In the genomic region with DNA sequence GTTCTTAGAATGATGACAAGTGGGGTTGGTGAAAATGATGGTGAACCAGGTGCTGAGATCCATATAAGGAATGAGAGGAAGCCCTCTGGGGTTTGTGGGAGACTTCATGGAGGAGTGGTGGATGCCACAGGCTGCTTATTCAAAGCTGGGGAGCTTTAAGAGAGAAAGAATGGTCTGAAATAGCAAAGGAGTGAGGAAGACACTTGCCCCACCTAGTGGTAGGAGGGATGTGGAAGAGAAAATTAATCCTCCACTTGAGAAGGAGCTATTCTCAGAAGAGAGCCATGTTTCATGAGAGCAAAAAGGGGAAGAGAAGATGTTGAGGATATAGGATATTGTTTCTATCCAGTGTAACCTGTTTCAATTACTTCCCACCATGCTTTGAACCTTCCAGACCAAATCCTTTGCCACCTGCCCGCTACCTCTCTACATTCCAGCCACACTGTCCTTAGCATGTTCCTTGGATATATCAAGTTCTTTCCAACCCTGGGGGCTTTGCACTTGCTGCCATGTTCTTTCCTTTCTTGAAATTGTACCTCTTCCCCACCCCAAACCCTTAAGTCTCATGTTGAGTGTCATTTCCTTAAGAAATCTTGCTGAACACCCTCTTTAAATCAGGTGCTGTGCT, we compare ENCODE assay signal across 2 cellular contexts.
TF ChIP-seq lines count a peak whose summit lies in the region.

No MANE protein-coding gene starts in this region.

TF ChIP-seq in Ishikawa, 13 proteins besides CTCF, POLR2A, EP300 and RAD21 (continued from another document):
- TF ChIP-seq, protein P1, sequence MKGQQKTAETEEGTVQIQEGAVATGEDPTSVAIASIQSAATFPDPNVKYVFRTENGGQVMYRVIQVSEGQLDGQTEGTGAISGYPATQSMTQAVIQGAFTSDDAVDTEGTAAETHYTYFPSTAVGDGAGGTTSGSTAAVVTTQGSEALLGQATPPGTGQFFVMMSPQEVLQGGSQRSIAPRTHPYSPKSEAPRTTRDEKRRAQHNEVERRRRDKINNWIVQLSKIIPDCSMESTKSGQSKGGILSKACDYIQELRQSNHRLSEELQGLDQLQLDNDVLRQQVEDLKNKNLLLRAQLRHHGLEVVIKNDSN (IDR thresholded peaks at IDR 0.05), result no peak
- TF ChIP-seq CREB1 (IDR thresholded peaks at IDR 0.05; ENCODE audit: low read depth), result no peak
- TF ChIP-seq, protein P2, sequence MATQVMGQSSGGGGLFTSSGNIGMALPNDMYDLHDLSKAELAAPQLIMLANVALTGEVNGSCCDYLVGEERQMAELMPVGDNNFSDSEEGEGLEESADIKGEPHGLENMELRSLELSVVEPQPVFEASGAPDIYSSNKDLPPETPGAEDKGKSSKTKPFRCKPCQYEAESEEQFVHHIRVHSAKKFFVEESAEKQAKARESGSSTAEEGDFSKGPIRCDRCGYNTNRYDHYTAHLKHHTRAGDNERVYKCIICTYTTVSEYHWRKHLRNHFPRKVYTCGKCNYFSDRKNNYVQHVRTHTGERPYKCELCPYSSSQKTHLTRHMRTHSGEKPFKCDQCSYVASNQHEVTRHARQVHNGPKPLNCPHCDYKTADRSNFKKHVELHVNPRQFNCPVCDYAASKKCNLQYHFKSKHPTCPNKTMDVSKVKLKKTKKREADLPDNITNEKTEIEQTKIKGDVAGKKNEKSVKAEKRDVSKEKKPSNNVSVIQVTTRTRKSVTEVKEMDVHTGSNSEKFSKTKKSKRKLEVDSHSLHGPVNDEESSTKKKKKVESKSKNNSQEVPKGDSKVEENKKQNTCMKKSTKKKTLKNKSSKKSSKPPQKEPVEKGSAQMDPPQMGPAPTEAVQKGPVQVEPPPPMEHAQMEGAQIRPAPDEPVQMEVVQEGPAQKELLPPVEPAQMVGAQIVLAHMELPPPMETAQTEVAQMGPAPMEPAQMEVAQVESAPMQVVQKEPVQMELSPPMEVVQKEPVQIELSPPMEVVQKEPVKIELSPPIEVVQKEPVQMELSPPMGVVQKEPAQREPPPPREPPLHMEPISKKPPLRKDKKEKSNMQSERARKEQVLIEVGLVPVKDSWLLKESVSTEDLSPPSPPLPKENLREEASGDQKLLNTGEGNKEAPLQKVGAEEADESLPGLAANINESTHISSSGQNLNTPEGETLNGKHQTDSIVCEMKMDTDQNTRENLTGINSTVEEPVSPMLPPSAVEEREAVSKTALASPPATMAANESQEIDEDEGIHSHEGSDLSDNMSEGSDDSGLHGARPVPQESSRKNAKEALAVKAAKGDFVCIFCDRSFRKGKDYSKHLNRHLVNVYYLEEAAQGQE (IDR thresholded peaks at IDR 0.05; ENCODE audit: low read depth), result no peak
- TF ChIP-seq TCF12 (IDR thresholded peaks at IDR 0.05; ENCODE audit: low read depth), result no peak
- TF ChIP-seq, protein P3, sequence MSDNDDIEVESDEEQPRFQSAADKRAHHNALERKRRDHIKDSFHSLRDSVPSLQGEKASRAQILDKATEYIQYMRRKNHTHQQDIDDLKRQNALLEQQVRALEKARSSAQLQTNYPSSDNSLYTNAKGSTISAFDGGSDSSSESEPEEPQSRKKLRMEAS (IDR thresholded peaks at IDR 0.05), result no peak
- TF ChIP-seq EGR1 (IDR thresholded peaks at IDR 0.05), result no peak
- TF ChIP-seq YY1 (IDR thresholded peaks at IDR 0.05; ENCODE audit: low read depth), result no peak
- TF ChIP-seq TEAD4 (IDR thresholded peaks at IDR 0.05), result no peak
TF ChIP-seq in Ishikawa: peak in this region for 0.

TF ChIP-seq in neural cell, 6 proteins besides CTCF, POLR2A, EP300 and RAD21 (continued from another document):
- peak; percentile 81 for TF ChIP-seq SMC3 (conservative IDR thresholded peaks at IDR 0.05; ENCODE audit: poor library complexity)
